Comparison of ENCODE assay signal across 7 cellular contexts in the genomic region with DNA sequence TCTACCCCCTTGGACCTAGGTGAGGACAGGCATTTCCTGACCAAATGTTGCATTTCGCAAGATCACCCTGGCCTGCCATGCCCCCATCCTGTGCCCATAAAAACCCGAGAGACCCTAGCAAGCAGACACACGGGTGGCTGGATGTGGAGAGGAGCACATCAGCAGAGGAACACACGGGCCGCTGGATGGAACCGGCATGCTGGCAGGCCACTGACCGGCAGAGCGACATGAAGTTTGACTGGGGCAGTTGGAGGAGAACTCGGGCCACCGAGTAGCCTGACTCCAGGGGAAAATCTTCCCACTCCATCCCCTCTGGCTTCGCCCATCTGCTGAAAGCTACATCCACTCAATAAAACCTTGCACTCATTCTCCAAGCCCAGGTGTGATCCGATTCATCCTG.
"Had no signal": no experiment of that assay in that cellular context is flagged by ENCODE, and none has a peak within 500 bp of the region (broad histone marks: within the 10 kb centered on the region; RNA-seq: fewer than 3 reads in every experiment).

No MANE protein-coding gene starts in this region.

- H3K27ac Mint-ChIP-seq: HFFc6, IgD-negative memory B cell had no signal

- H3K4me3 Mint-ChIP-seq: HFFc6, IgD-negative memory B cell had no signal

- DNase-seq: GM23248, GOT3, H7, HFFc6 had no signal

- H3K36me3 ChIP-seq: HAP-1 had no signal

- H3K4me1 ChIP-seq: HAP-1 had no signal

- H3K36me3 Mint-ChIP-seq: IgD-negative memory B cell had no signal

- H3K4me3 ChIP-seq: GM23248, HAP-1 had no signal

- H3K9me3 ChIP-seq: HAP-1 had no signal

- H3K27ac ChIP-seq: GM23248, HL-60 had no signal

- H3K9ac ChIP-seq: GM23248 had no signal
